ENCODE assay signal across 1 cellular context in genomic region chr13:42999491-42999890, GRCh38.
TF ChIP-seq lines count a peak whose summit lies in the region.

No MANE protein-coding gene starts in this region.

TF ChIP-seq in IMR-90, 13 proteins besides CTCF, POLR2A, EP300 and RAD21:
- TF ChIP-seq MAZ (IDR thresholded peaks at IDR 0.05; ENCODE audit: borderline replicate concordance, low read depth, low read length): no peak
